ENCODE assay signal across 9 cellular contexts in genomic region chr14:68458840-68459469, GRCh38.
A peak's percentile ranks its signal among the peaks of the same experiment; 100 is the strongest.
DNase-seq lines count a peak whose midpoint lies in the region; ATAC-seq and TF ChIP-seq lines count a peak whose summit lies in the region.
"Had no signal": no experiment of that assay in that cellular context is flagged by ENCODE, and none has a peak within 500 bp of the region (broad histone marks: within the 10 kb centered on the region; RNA-seq: fewer than 3 reads in every experiment).

No MANE protein-coding gene starts in this region.

- H3K27me3 Mint-ChIP-seq in brain: no peaks in the 10 kb centered on the region

- peak overlapping the region; percentile 54 to 95 (median 79) for H3K27ac Mint-ChIP-seq in brain

- H3K27me3 ChIP-seq in liver (ENCODE audit: control insufficient read depth in 4 of 4, insufficient read depth in 4 of 4, low read length in 3 of 4): no peaks in the 10 kb centered on the region
- H3K27me3 ChIP-seq in upper lobe of right lung: no peaks in the 10 kb centered on the region

- H3K4me3 ChIP-seq in liver (ENCODE audit: low read depth in 1 of 3, low read length in 3 of 3) (no peak overlapping the region), upper lobe of right lung (no peak overlapping the region)

- DNase-seq in NCI-H345 (lab: John Stamatoyannopoulos, UW) (peak; percentile 16), NCI-H345 treated with DMSO at 0.1 percent for 48 hours (lab: John Stamatoyannopoulos, UW; ENCODE audit: unreplicated experiment) (no peak), upper lobe of right lung (peak; percentile 66), COLO668 (lab: John Stamatoyannopoulos, UW; ENCODE audit: unreplicated experiment) (no peak), NCI-H1436 treated with DMSO at 0.1 percent for 48 hours (lab: John Stamatoyannopoulos, UW) (no peak)
- no peak for DNase-seq in stimulated activated CD8-positive, alpha-beta memory T cell treated with anti-CD3 and anti-CD28 coated beads, Interleukin-4, amount 100 ng/mL, for 48 hours

- TF ChIP-seq RAD21 in liver (IDR thresholded peaks at IDR 0.05): peak; percentile 49 to 78

- no peaks in the 10 kb centered on the region for H3K36me3 ChIP-seq in liver (ENCODE audit: control insufficient read depth in 4 of 4, insufficient read depth in 3 of 4, low read depth in 1 of 4, low read length in 3 of 4)
- H3K36me3 ChIP-seq in upper lobe of right lung: no peaks in the 10 kb centered on the region

- H3K9me3 Mint-ChIP-seq in brain: peaks cover 12 to 25% (median 17%) of the 10 kb centered on the region in 5 experiments

- ATAC-seq in upper lobe of right lung: peak; percentile 86

- WGBS in liver: 32% methylated on average over 5 of the region's 5 CpGs

- H3K4me1 ChIP-seq in liver (ENCODE audit: control insufficient read depth in 4 of 4, insufficient read depth in 4 of 4, low read length in 3 of 4) (peaks cover 4 to 17% (median 6%) of the 10 kb centered on the region in 4 donors), upper lobe of right lung (peaks cover 22% of the 10 kb centered on the region)

- H3K9ac ChIP-seq in liver (ENCODE audit: low read depth in 1 of 2, low read length in 2 of 2): no peak overlapping the region

- peaks cover 15% of the 10 kb centered on the region for H3K36me3 Mint-ChIP-seq in brain

- H3K9me3 ChIP-seq in liver (ENCODE audit: control insufficient read depth in 4 of 4, low read length in 3 of 4): peaks cover 0 to 4% (median 0%) of the 10 kb centered on the region in 4 donors
- H3K9me3 ChIP-seq in upper lobe of right lung: no peaks in the 10 kb centered on the region

- peak overlapping the region; percentile 55 to 62 for H3K27ac ChIP-seq in liver (ENCODE audit: low read depth in 1 of 2, low read length in 2 of 2)
- H3K27ac ChIP-seq in upper lobe of right lung: peak overlapping the region; percentile 70

- intact Hi-C loops in upper lobe of right lung (cut with DNase I): no loop called here

- H3K4me3 Mint-ChIP-seq in brain: peak overlapping the region in 4 of 5 experiments; percentile 31 to 69 (median 55)
- H3K4me3 Mint-ChIP-seq: neural crest cell had no signal

- no peak for TF ChIP-seq CTCF in brain (conservative IDR thresholded peaks at IDR 0.05)
- no peak for TF ChIP-seq CTCF in liver (IDR thresholded peaks at IDR 0.05; ENCODE audit: low read depth, low read length, missing input control)
- no peak for TF ChIP-seq CTCF in upper lobe of right lung (IDR thresholded peaks at IDR 0.05)

- H3K4me1 Mint-ChIP-seq in brain: peaks cover 26% of the 10 kb centered on the region

TF ChIP-seq in liver, 16 proteins besides CTCF, POLR2A, EP300 and RAD21:
- peak; percentile 64 for TF ChIP-seq YY1 (IDR thresholded peaks at IDR 0.05)
- TF ChIP-seq RXRA (IDR thresholded peaks at IDR 0.05): peak; percentile 83 to 95
- TF ChIP-seq TAF1 (conservative IDR thresholded peaks at IDR 0.05): no peak
- peak; percentile 40 to 62 for TF ChIP-seq GABPA (IDR thresholded peaks at IDR 0.05 in 1 of 2, conservative IDR thresholded peaks at IDR 0.05 in 1 of 2)
- TF ChIP-seq JUND (IDR thresholded peaks at IDR 0.05): peak; percentile 80 to 91
- TF ChIP-seq REST (IDR thresholded peaks at IDR 0.05): no peak
- peak; percentile 77 for TF ChIP-seq HNF4G (IDR thresholded peaks at IDR 0.05)
- peak; percentile 51 for TF ChIP-seq FOXA2 (IDR thresholded peaks at IDR 0.05)
- TF ChIP-seq NR2F2 (IDR thresholded peaks at IDR 0.05): peak; percentile 77
- peak; percentile 93 for TF ChIP-seq SP1 (IDR thresholded peaks at IDR 0.05)
- TF ChIP-seq FOXA1 (IDR thresholded peaks at IDR 0.05): no peak
- TF ChIP-seq MAX (IDR thresholded peaks at IDR 0.05): peak; percentile 41
- peak; percentile 66 for TF ChIP-seq ATF3 (IDR thresholded peaks at IDR 0.05)
- TF ChIP-seq EGR1 (IDR thresholded peaks at IDR 0.05; ENCODE audit: low read depth in 2 of 2): peak in 1 of 2 donors; percentile 21
- TF ChIP-seq HNF4A (conservative IDR thresholded peaks at IDR 0.05): peak; percentile 71 to 88
- no peak for TF ChIP-seq ZBTB33 (IDR thresholded peaks at IDR 0.05)

Comparison
In these comparisons a context has a peak if more than half of its experiments do, and no peak if none do; other contexts are left out.
1. DNase-seq: peak in NCI-H345 (single experiment) and upper lobe of right lung (single experiment); none in NCI-H345 treated with DMSO at 0.1 percent for 48 hours (single experiment), stimulated activated CD8-positive, alpha-beta memory T cell treated with anti-CD3 and anti-CD28 coated beads, Interleukin-4, amount 100 ng/mL, for 48 hours (single experiment), COLO668 (single experiment) and NCI-H1436 treated with DMSO at 0.1 percent for 48 hours (single experiment).